Comparison of ENCODE assay signal across 8 cellular contexts in genomic region chr2:61536086-61536722, GRCh38. TPM values are rescaled to one million over a fixed set of nuclear protein-coding genes. Genes with fewer than 3 reads are reported as not detected.
A peak's percentile ranks its signal among the peaks of the same experiment; 100 is the strongest.
DNase-seq lines count a peak whose midpoint lies in the region; ATAC-seq, FAIRE-seq and TF ChIP-seq lines count a peak whose summit lies in the region.

No MANE protein-coding gene starts in this region.

- H3K27ac ChIP-seq in 22Rv1 (peak overlapping the region; percentile 98), H1 (ENCODE audit: low read depth, low read length) (peak overlapping the region; percentile 97)
- peak overlapping the region; percentile 98 for H3K27ac ChIP-seq in naive thymus-derived CD4-positive, alpha-beta T cell (ENCODE audit: low read depth, low read length)

- no peak overlapping the region for H2BK15ac ChIP-seq in H1 (ENCODE audit: low read length)

- POLR2A ChIA-PET in H1 (lab: Charles Lee; ENCODE audit: partially characterized antibody): interaction anchor here (0.6 to 5.4 kb wide), 31 partner anchors 7 to 358 kb away, joined by 3 to 53 read pairs (median 4); no protein-coding TSS in a partner anchor
- POLR2A ChIA-PET in naive thymus-derived CD4-positive, alpha-beta T cell (lab: Charles Lee): interaction anchor here (0.6 to 3.4 kb wide), 5 partner anchors 12 to 110 kb away, joined by 3 to 21 read pairs (median 3); no protein-coding TSS in a partner anchor

- intact Hi-C loops in naive thymus-derived CD4-positive, alpha-beta T cell (cut with micrococcal nuclease): loop anchor here (1.0 to 10.0 kb wide), 14 partner anchors 11 to 1649 kb away; partner anchors contain the start of genes PAPOLG (in 2 of the 2), B3GNT2 (in 1 of the 2), COMMD1 (in 1 of the 2) and EHBP1 (in 1 of the 2)

- H4K8ac ChIP-seq in H1 (ENCODE audit: extremely low read depth, insufficient read depth, low read length): no peak overlapping the region

- H3K27ac Mint-ChIP-seq in naive thymus-derived CD4-positive, alpha-beta T cell: peak overlapping the region; percentile 94 to 99 (median 97)

- TF ChIP-seq RAD21 in H1 (IDR thresholded peaks at IDR 0.05 in 1 of 2, conservative IDR thresholded peaks at IDR 0.05 in 1 of 2; ENCODE audit: low read depth in 2 of 2, low read length in 2 of 2): peak in 1 of 2 experiments; percentile 6; a peak in 1 of 4 replicates

- no peak overlapping the region for H2AFZ ChIP-seq in H1 (ENCODE audit: low read length)

- TF ChIP-seq CTCF in 22Rv1 (IDR thresholded peaks at IDR 0.05): no peak
- TF ChIP-seq CTCF in GM20000 (IDR thresholded peaks at IDR 0.05; ENCODE audit: extremely low read depth, missing control alignments): no peak
- TF ChIP-seq CTCF in H1 (IDR thresholded peaks at IDR 0.05; ENCODE audit: control extremely low read depth in 1 of 3, insufficient read depth in 1 of 3, low read depth in 1 of 3, low read length in 3 of 3): no peak

- TF ChIP-seq POLR2A in H1 (IDR thresholded peaks at IDR 0.05; ENCODE audit: control extremely low read depth in 1 of 2, low read depth in 2 of 2, low read length in 2 of 2): no peak

- H2AK5ac ChIP-seq in H1 (ENCODE audit: low read depth, low read length): peak overlapping the region; percentile 99

- H3K23me2 ChIP-seq in H1 (ENCODE audit: low read depth, low read length): peaks cover 11% of the 10 kb centered on the region

- peaks cover 27 to 55% (median 40%) of the 10 kb centered on the region in 7 donors for H3K4me1 Mint-ChIP-seq in naive thymus-derived CD4-positive, alpha-beta T cell

- peaks cover 0 to 19% (median 3%) of the 10 kb centered on the region in 4 experiments; a peak in 2 of 8 replicates for H3K36me3 ChIP-seq in H1 (ENCODE audit: control insufficient read depth in 2 of 4, insufficient read depth in 4 of 4, low read length in 3 of 4)
- peaks cover 0 to 7% (median 4%) of the 10 kb centered on the region in 3 experiments for H3K36me3 ChIP-seq in naive thymus-derived CD4-positive, alpha-beta T cell (ENCODE audit: control insufficient read depth in 2 of 3, insufficient read depth in 3 of 3, low read length in 3 of 3)

- no peak overlapping the region for H3K18ac ChIP-seq in H1 (ENCODE audit: extremely low read depth, low read length)

- no peaks in the 10 kb centered on the region for H3K79me1 ChIP-seq in H1 (ENCODE audit: low read depth, low read length)

- H3K4me3 Mint-ChIP-seq in naive thymus-derived CD4-positive, alpha-beta T cell: peak overlapping the region; percentile 89 to 100 (median 98)

- H3K4me1 ChIP-seq in H1 (replicated peaks in 1 of 4; ENCODE audit: control insufficient read depth in 3 of 4, insufficient read depth in 4 of 4, low read length in 3 of 4): peaks cover 2 to 11% (median 6%) of the 10 kb centered on the region in 4 experiments; a peak in 4 of 7 replicates
- peaks cover 19 to 24% of the 10 kb centered on the region in 2 donors for H3K4me1 ChIP-seq in naive thymus-derived CD4-positive, alpha-beta T cell (ENCODE audit: control insufficient read depth in 2 of 2, insufficient read depth in 2 of 2, low read length in 2 of 2)

- H3K4me2 ChIP-seq in H1 (ENCODE audit: insufficient read depth in 1 of 2, low read depth in 2 of 2, low read length in 2 of 2): peak overlapping the region; percentile 82 to 98

- H3K9me3 Mint-ChIP-seq in naive thymus-derived CD4-positive, alpha-beta T cell: peaks cover 0 to 8% (median 0%) of the 10 kb centered on the region in 11 donors

- H4K20me1 ChIP-seq in H1 (replicated peaks in 1 of 2; ENCODE audit: control insufficient read depth in 1 of 2, insufficient read depth in 2 of 2, low read length in 2 of 2): peaks cover 13 to 27% of the 10 kb centered on the region in 2 experiments

- FAIRE-seq in H1 (lab: Jason Lieb, UNC): no peak

- H3K27me3 Mint-ChIP-seq in naive thymus-derived CD4-positive, alpha-beta T cell: peaks cover 0 to 8% (median 0%) of the 10 kb centered on the region in 5 donors

- no peak for TF ChIP-seq EP300 in H1 (IDR thresholded peaks at IDR 0.05; ENCODE audit: borderline replicate concordance in 1 of 2, low read depth in 2 of 2, low read length in 2 of 2)

- H3K36me3 Mint-ChIP-seq in naive thymus-derived CD4-positive, alpha-beta T cell: peaks cover 0 to 10% (median 4%) of the 10 kb centered on the region in 5 donors

- no peaks in the 10 kb centered on the region; a peak in 1 of 4 replicates for H3K9me3 ChIP-seq in H1 (ENCODE audit: insufficient read depth in 2 of 2, low read depth in 1 of 2, low read length in 1 of 2)
- no peaks in the 10 kb centered on the region for H3K9me3 ChIP-seq in naive thymus-derived CD4-positive, alpha-beta T cell (ENCODE audit: control insufficient read depth in 2 of 3, low read length in 3 of 3)

- no peak overlapping the region for H3K4ac ChIP-seq in H1 (replicated peaks; ENCODE audit: insufficient read length, low read depth, low read length)

- H2BK120ac ChIP-seq in H1 (replicated peaks; ENCODE audit: low read depth, low read length): no peak overlapping the region

- H3K4me3 ChIP-seq in H1 (ENCODE audit: extremely low read depth in 1 of 4, insufficient read depth in 2 of 4, low read depth in 3 of 4, low read length in 4 of 4): peak overlapping the region; percentile 96 to 99 (median 97)
- peak overlapping the region; percentile 68 for H3K4me3 ChIP-seq in naive thymus-derived CD4-positive, alpha-beta T cell (ENCODE audit: low read length)

- WGBS in H1 (ENCODE audit: extremely low coverage in 1 of 2, insufficient coverage in 1 of 2, insufficient read length in 1 of 2, insufficient replicate concordance in 2 of 2, low coverage in 1 of 2, low lambda C conversion rate in 2 of 2, missing lambda C conversion rate in 1 of 2), 2 experiments: 1% methylated on average over 20 of the region's 20 CpGs; no CpG with 5 or more reads in 1 of the 2 experiments

- CTCF ChIA-PET in H1 (lab: Charles Lee; ENCODE audit: partially characterized antibody): interaction anchor here (3.2 kb wide), 1 partner anchor 124 kb away, joined by 10 read pairs; no protein-coding TSS in a partner anchor
- CTCF ChIA-PET in naive thymus-derived CD4-positive, alpha-beta T cell (lab: Charles Lee): interaction anchor here (1.4 kb wide), 1 partner anchor 110 kb away, joined by 4 read pairs; no protein-coding TSS in a partner anchor

- peaks cover 55 to 66% of the 10 kb centered on the region in 2 experiments for H3K79me2 ChIP-seq in H1 (ENCODE audit: control insufficient read depth in 1 of 2, insufficient read depth in 2 of 2, low read length in 2 of 2)

- H3K27me3 ChIP-seq in H1 (replicated peaks in 1 of 4; ENCODE audit: control insufficient read depth in 3 of 4, extremely low read depth in 1 of 4, insufficient read depth in 3 of 4, low read length in 3 of 4): no peaks in the 10 kb centered on the region
- H3K27me3 ChIP-seq in naive thymus-derived CD4-positive, alpha-beta T cell (ENCODE audit: control insufficient read depth in 2 of 2, insufficient read depth in 2 of 2, low read length in 2 of 2): no peaks in the 10 kb centered on the region

- peak overlapping the region; percentile 34 for H4K5ac ChIP-seq in H1 (ENCODE audit: insufficient read length, low read depth, low read length)

- DNase-seq in GM20000 (ENCODE audit: low spot score) (peak; percentile 7), SK-N-DZ (ENCODE audit: low spot score) (peak; percentile 11), H1 (ENCODE audit: low read depth in 1 of 2, low spot score in 2 of 2) (peak in 1 of 2 experiments; percentile 80), amniotic stem cell (lab: John Stamatoyannopoulos, UW) (no peak)
- peak in 2 of 9 donors; percentile 18 for DNase-seq in naive thymus-derived CD4-positive, alpha-beta T cell

- H3K14ac ChIP-seq in H1 (ENCODE audit: insufficient read length): no peak overlapping the region

- H2BK20ac ChIP-seq in H1 (ENCODE audit: low read length): no peak overlapping the region

- peak overlapping the region; percentile 91 to 100 (median 96) for H3K9ac ChIP-seq in H1 (replicated peaks in 1 of 4; ENCODE audit: extremely low read depth in 1 of 4, low read depth in 3 of 4, low read length in 3 of 4)

- no peak for ATAC-seq in naive thymus-derived CD4-positive, alpha-beta T cell
- ATAC-seq in HG03565 (IDR thresholded peaks at IDR 0.05; ENCODE audit: unreplicated experiment) (no peak), GM21723 (IDR thresholded peaks at IDR 0.05; ENCODE audit: unreplicated experiment) (no peak)

- peak overlapping the region; percentile 24 for H3K23ac ChIP-seq in H1 (ENCODE audit: insufficient read length)

- H2BK12ac ChIP-seq in H1 (ENCODE audit: low read depth, low read length): no peak overlapping the region; the same call in 1 of the 2 replicates

- H3K56ac ChIP-seq in H1 (replicated peaks; ENCODE audit: insufficient read length, low read depth, low read length): peak overlapping the region; percentile 73

- peak overlapping the region; percentile 98 for H2BK5ac ChIP-seq in H1 (ENCODE audit: low read depth, low read length)

- no peak overlapping the region for H4K91ac ChIP-seq in H1 (replicated peaks; ENCODE audit: insufficient read length, low read length)

TF ChIP-seq in H1, 55 proteins besides CTCF, POLR2A, EP300 and RAD21 (continues in another document):
- TF ChIP-seq NRF1 (IDR thresholded peaks at IDR 0.05; ENCODE audit: low read depth, low read length) (no peak), PHF8 (conservative IDR thresholded peaks at IDR 0.05; ENCODE audit: low read depth, low read length) (no peak), SP1 (IDR thresholded peaks at IDR 0.05; ENCODE audit: low read depth, low read length) (no peak), KDM4A (IDR thresholded peaks at IDR 0.05; ENCODE audit: low read depth, low read length, severe bottlenecking) (no peak), JUND (IDR thresholded peaks at IDR 0.05; ENCODE audit: low read length) (no peak), NANOG (IDR thresholded peaks at IDR 0.05; ENCODE audit: insufficient read depth, low read depth, low read length, poor library complexity, severe bottlenecking) (no peak), GABPA (IDR thresholded peaks at IDR 0.05; ENCODE audit: borderline replicate concordance, insufficient read depth, low read length) (no peak)

RNA-seq across cellular contexts. Expression of gene XPO1, which starts 2.0 kb away (rescaled TPM):
- polyA plus RNA-seq in SK-N-DZ (2014; cell fraction: cytosol; rRNA removed): 219 and 236 TPM in 2 replicates
- polyA plus RNA-seq in SK-N-DZ (2014; cell fraction: nucleus; rRNA removed): 283 and 351 TPM in 2 replicates
- total RNA-seq in H1 (2021; fragmentation: NEBNext Ultra II Directional; extraction: Animal tissue kit (Norgen Biotek cat#: 25700)): 290 and 296 TPM in 2 replicates
- 65.7 and 110 TPM in 2 replicates for polyA plus RNA-seq in H1 (2011; rRNA removed)
- polyA plus RNA-seq in H1 (2011; cell fraction: cytosol; rRNA removed): 129 TPM
- polyA plus RNA-seq in H1 (2011; cell fraction: nucleus; rRNA removed): 58.0 TPM
- 104 to 197 TPM (median 129 TPM) in 4 replicates for polyA plus RNA-seq in H1 (2012, experiment 1 of 2)
- 21.1 TPM for polyA plus RNA-seq in H1 (2012, experiment 2 of 2)
- polyA plus RNA-seq in H1 (2013, experiment 1 of 2): 157 TPM
- polyA plus RNA-seq in H1 (2013, experiment 2 of 2): 153 TPM
- 210 and 289 TPM in 2 replicates for polyA minus RNA-seq in H1 (2011; rRNA and poly(A)+ RNA removed)
- 137 TPM for polyA minus RNA-seq in H1 (2011; cell fraction: cytosol; rRNA and poly(A)+ RNA removed)
- polyA minus RNA-seq in H1 (2011; cell fraction: nucleus; rRNA and poly(A)+ RNA removed): 256 TPM
- total RNA-seq in naive thymus-derived CD4-positive, alpha-beta T cell: 100 to 1,000 TPM; 132 to 192 (median 181) TPM
- polyA plus RNA-seq in naive thymus-derived CD4-positive, alpha-beta T cell: 10 to 100 TPM; 40.2 to 45.1 TPM
